In genomic region chr10:29461042-29461441, GRCh38 we compare ENCODE assay signal across 24 cellular contexts.
"Had no signal": no experiment of that assay in that cellular context is flagged by ENCODE, and none has a peak within 500 bp of the region (broad histone marks: within the 10 kb centered on the region; RNA-seq: fewer than 3 reads in every experiment).

No MANE protein-coding gene starts in this region.

- H3K4me1 Mint-ChIP-seq: memory B cell, mesothelial cell of epicardium, natural killer cell had no signal

- ATAC-seq: esophagus mucosa, gastroesophageal sphincter, lower lobe of right lung, natural killer cell had no signal

- H3K27ac Mint-ChIP-seq: memory B cell, mesothelial cell of epicardium, natural killer cell, neural progenitor cell, progenitor cell of endocrine pancreas had no signal

- H3K27me3 ChIP-seq: dorsolateral prefrontal cortex, gastroesophageal sphincter, neural progenitor cell, pancreas, sigmoid colon, suprapubic skin, thyroid gland had no signal

- H3K9ac ChIP-seq: neural progenitor cell had no signal

- DNase-seq: cortex of kidney; dorsolateral prefrontal cortex; effector CD8-positive, alpha-beta T cell; kidney; left cardiac atrium; left ventricle myocardium inferior; lower lobe of right lung; natural killer cell; occipital lobe; retina; sigmoid colon; small intestine; stimulated activated CD4-positive, alpha-beta T cell treated with anti-CD3 and anti-CD28 coated beads, Interleukin-12 subunit alpha, Interleukin-12 subunit beta, amount 100 ng/mL, for 4 hours; stimulated activated naive CD4-positive, alpha-beta T cell; thyroid gland had no signal

- H3K27me3 Mint-ChIP-seq: memory B cell, progenitor cell of endocrine pancreas, type B pancreatic cell had no signal

- H3K4me2 ChIP-seq: neural progenitor cell had no signal

- H3K4me1 ChIP-seq: lower lobe of right lung, neural progenitor cell, pancreas, suprapubic skin had no signal

- H3K4me3 ChIP-seq: dorsolateral prefrontal cortex, gastroesophageal sphincter, left ventricle myocardium inferior, lower lobe of right lung, neural progenitor cell, pancreas, sigmoid colon, suprapubic skin, thyroid gland had no signal

- H3K9me3 Mint-ChIP-seq: type B pancreatic cell had no signal

- H3K27ac ChIP-seq: dorsolateral prefrontal cortex, left ventricle myocardium inferior, lower lobe of right lung, neural progenitor cell, pancreas, suprapubic skin, thyroid gland had no signal

- H3K9me3 ChIP-seq: gastroesophageal sphincter, pancreas, sigmoid colon, suprapubic skin, thyroid gland had no signal

- H3K4me3 Mint-ChIP-seq: memory B cell, mesothelial cell of epicardium, natural killer cell, neural progenitor cell, type B pancreatic cell had no signal

- H2AFZ ChIP-seq: neural progenitor cell had no signal
